Comparison of ENCODE assay signal across 22 cellular contexts in the genomic region with DNA sequence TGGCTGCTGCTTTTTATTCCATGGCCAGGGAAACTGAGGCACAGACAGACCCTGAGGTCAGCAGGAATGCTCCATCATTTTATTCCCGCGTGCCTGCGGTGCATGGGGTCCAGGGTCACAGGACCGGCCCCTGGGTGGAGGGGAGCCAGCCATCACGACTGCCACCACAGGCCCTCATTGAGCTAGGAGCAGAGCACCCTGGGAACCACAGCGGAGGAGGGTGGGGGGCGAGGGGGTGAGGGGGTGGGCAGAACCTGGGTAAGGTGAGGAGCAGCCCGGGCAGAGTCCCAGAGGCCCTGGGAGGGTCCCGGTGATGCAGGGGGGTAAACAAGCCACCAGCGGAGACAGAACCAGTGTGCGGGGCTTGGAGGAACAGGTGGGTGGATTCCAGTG. TPM values are rescaled to one million over a fixed set of nuclear protein-coding genes. Genes with fewer than 3 reads are reported as not detected.
DNase-seq lines count a peak whose midpoint lies in the region; ATAC-seq, FAIRE-seq and TF ChIP-seq lines count a peak whose summit lies in the region.
"Had no signal": no experiment of that assay in that cellular context is flagged by ENCODE, and none has a peak within 500 bp of the region (broad histone marks: within the 10 kb centered on the region; RNA-seq: fewer than 3 reads in every experiment).

No MANE protein-coding gene starts in this region.

- H3K4me3 Mint-ChIP-seq in activated naive CD4-positive, alpha-beta T cell treated with anti-CD3 and anti-CD28 coated beads for 36 hours: no peak overlapping the region
- H3K4me3 Mint-ChIP-seq: CD4-positive, alpha-beta T cell had no signal

- WGBS in K562 (ENCODE audit: insufficient coverage, low coverage, missing lambda C conversion rate): 39% methylated on average over 10 of the region's 11 CpGs

- TF ChIP-seq CTCF in HCT116 (IDR thresholded peaks at IDR 0.05 in 2 of 3, conservative IDR thresholded peaks at IDR 0.05 in 1 of 3; ENCODE audit: borderline replicate concordance in 1 of 3, insufficient read depth in 1 of 3, low read depth in 2 of 3, low read length in 2 of 3) (no peak), K562 (IDR thresholded peaks at IDR 0.05 in 2 of 3, conservative IDR thresholded peaks at IDR 0.05 in 1 of 3; ENCODE audit: insufficient read depth in 2 of 3, low read depth in 1 of 3, low read length in 3 of 3) (no peak), neutrophil (IDR thresholded peaks at IDR 0.05) (no peak)

- H3K36me3 ChIP-seq in HCT116 (ENCODE audit: control insufficient read depth in 1 of 2, insufficient read depth in 2 of 2, low read length in 2 of 2) (no peaks in the 10 kb centered on the region), K562 (ENCODE audit: control insufficient read depth, insufficient read depth, low read length) (no peaks in the 10 kb centered on the region), neutrophil (no peaks in the 10 kb centered on the region)
- H3K36me3 ChIP-seq: BLaER1, HAP-1 had no signal

- TF ChIP-seq RAD21 in HCT116 (IDR thresholded peaks at IDR 0.05; ENCODE audit: low read depth): no peak
- no peak for TF ChIP-seq RAD21 in K562 (CRISPR knock-in tag; conservative IDR thresholded peaks at IDR 0.05 in 1 of 2, IDR thresholded peaks at IDR 0.05 in 1 of 2)

- H3K9me2 ChIP-seq in HCT116 (ENCODE audit: insufficient read depth): no peaks in the 10 kb centered on the region

- H3K4me2 ChIP-seq in HCT116 (ENCODE audit: low read length) (no peak overlapping the region; the same call in 1 of the 2 replicates), K562 (ENCODE audit: insufficient read depth, low read length) (no peak overlapping the region)
- H3K4me2 ChIP-seq: BLaER1, KMS-11, PC-9 had no signal

- H3K27ac Mint-ChIP-seq in activated naive CD4-positive, alpha-beta T cell treated with anti-CD3 and anti-CD28 coated beads for 36 hours: no peak overlapping the region
- H3K27ac Mint-ChIP-seq: CD4-positive, alpha-beta T cell had no signal

- RAD21 ChIA-PET in HCT116 (lab: Charles Lee; ENCODE audit: low non-redundant PET in 1 of 2, low total read pairs in 2 of 2, uncharacterized antibody in 2 of 2, unreplicated experiment in 2 of 2): interaction anchor here in 1 of 2 experiments (0.5 kb wide), 1 partner anchor 131 kb away, joined by 3 read pairs; no protein-coding TSS in a partner anchor

- H3K27me3 ChIP-seq in HCT116 (ENCODE audit: insufficient read depth, low read length) (no peaks in the 10 kb centered on the region), K562 (ENCODE audit: control insufficient read depth in 2 of 2, insufficient read depth in 2 of 2, low read length in 2 of 2) (no peaks in the 10 kb centered on the region), neutrophil (peaks cover 66% of the 10 kb centered on the region)

- ATAC-seq in HCT116: peak; percentile 16; the same call in 1 of the 2 replicates
- no peak for ATAC-seq in K562

- no peaks in the 10 kb centered on the region for H3K9me1 ChIP-seq in K562 (ENCODE audit: control insufficient read depth, insufficient read depth, low read length)

- H3K36me3 Mint-ChIP-seq in activated naive CD4-positive, alpha-beta T cell treated with anti-CD3 and anti-CD28 coated beads for 36 hours (ENCODE audit: low read depth): no peaks in the 10 kb centered on the region

- no peaks in the 10 kb centered on the region for H4K20me1 ChIP-seq in HCT116 (ENCODE audit: insufficient read depth)
- H4K20me1 ChIP-seq in K562 (replicated peaks; ENCODE audit: control insufficient read depth, insufficient read depth, low read length): no peaks in the 10 kb centered on the region
- H4K20me1 ChIP-seq: BLaER1 had no signal

- intact Hi-C loops in HCT116 (cut with micrococcal nuclease) (no loop called here), K562 (cut with micrococcal nuclease) (no loop called here)
- intact Hi-C loops in activated naive CD4-positive, alpha-beta T cell treated with anti-CD3 and anti-CD28 coated beads for 36 hours (cut with micrococcal nuclease): no loop called here

- POLR2A ChIA-PET in HCT116 (lab: Charles Lee): interaction anchor here (0.7 to 1.1 kb wide), 2 partner anchors 11 to 16 kb away, joined by 3 read pairs; no protein-coding TSS in a partner anchor
- POLR2A ChIA-PET in K562 (lab: Yijun Ruan, JAX): interaction anchor here (0.5 to 1.8 kb wide), 4 partner anchors 11 to 205 kb away, joined by 3 to 6 read pairs (median 4); no protein-coding TSS in a partner anchor

- peaks cover 10% of the 10 kb centered on the region for H3K4me1 Mint-ChIP-seq in activated naive CD4-positive, alpha-beta T cell treated with anti-CD3 and anti-CD28 coated beads for 36 hours (ENCODE audit: low read depth)

- no peak overlapping the region for H3K9ac ChIP-seq in HCT116 (ENCODE audit: low read length)
- H3K9ac ChIP-seq in K562 (ENCODE audit: insufficient read depth in 1 of 2, low read depth in 2 of 2, low read length in 2 of 2): no peak overlapping the region
- H3K9ac ChIP-seq: BLaER1, KMS-11 had no signal

- DNase-seq in activated effector memory CD4-positive, alpha-beta T cell treated with anti-CD3 and anti-CD28 coated beads, Interleukin-2, amount 50 U/mL, for 16 hours: peak; percentile 54
- no peak for DNase-seq in activated effector memory CD4-positive, alpha-beta T cell treated with Interleukin-2 at 50 U/mL for 16 hours
- DNase-seq in HCT116 (ENCODE audit: low read depth, low spot score) (no peak), K562 (ENCODE audit: extremely low read depth in 1 of 4, low spot score in 3 of 4) (no peak), cortex of kidney (lab: John Stamatoyannopoulos, UW) (no peak), SKM-1 treated with dmso at 0.1 percent for 144 hours (lab: John Stamatoyannopoulos, UW; ENCODE audit: unreplicated experiment) (no peak)
- no peak for DNase-seq in activated naive CD4-positive, alpha-beta T cell treated with anti-CD3 and anti-CD28 coated beads for 36 hours
- DNase-seq: MM.1S, NCI-H2029, RPMI8226 had no signal

- no peak for TF ChIP-seq POLR2A in HCT116 (IDR thresholded peaks at IDR 0.05; ENCODE audit: borderline replicate concordance, extremely low read depth, insufficient read depth, insufficient read length)
- no peak for TF ChIP-seq POLR2A in K562 (conservative IDR thresholded peaks at IDR 0.05)

- H3K9me3 ChIP-seq in HCT116 (ENCODE audit: control insufficient read depth in 1 of 2, insufficient read depth in 1 of 2, low read depth in 1 of 2, low read length in 2 of 2) (no peaks in the 10 kb centered on the region; a peak in 1 of 4 replicates), K562 (replicated peaks; ENCODE audit: control insufficient read depth, insufficient read depth, low read depth, low read length) (no peaks in the 10 kb centered on the region), neutrophil (no peaks in the 10 kb centered on the region)
- H3K9me3 ChIP-seq: HAP-1 had no signal

- in situ Hi-C loops in K562 (cut with MboI): no loop called here

- peaks cover 20% of the 10 kb centered on the region for H3K27me3 Mint-ChIP-seq in activated naive CD4-positive, alpha-beta T cell treated with anti-CD3 and anti-CD28 coated beads for 36 hours (ENCODE audit: low read depth)

- H3K27ac ChIP-seq in HCT116 (ENCODE audit: low read depth, low read length) (peak overlapping the region; percentile 13; the same call in 1 of the 2 replicates), K562 (ENCODE audit: extremely low read depth, low read depth, low read length) (no peak overlapping the region), neutrophil (peak overlapping the region; percentile 2)
- H3K27ac ChIP-seq: 22Rv1, BLaER1, HL-60, KMS-11, PC-9 had no signal

- H3K9me3 Mint-ChIP-seq in activated naive CD4-positive, alpha-beta T cell treated with anti-CD3 and anti-CD28 coated beads for 36 hours: peaks cover 1% of the 10 kb centered on the region
- H3K9me3 Mint-ChIP-seq: CD4-positive, alpha-beta T cell had no signal

- H2AFZ ChIP-seq in HCT116 (ENCODE audit: low read depth, low read length, poor library complexity, severe bottlenecking) (no peak overlapping the region), K562 (ENCODE audit: low read depth, low read length) (no peak overlapping the region)
- H2AFZ ChIP-seq: PC-9 had no signal

- CTCF ChIA-PET in HCT116 (lab: Charles Lee): interaction anchor here (2.2 to 2.6 kb wide), 2 partner anchors 12 to 16 kb away, joined by 11 to 29 read pairs; partner anchors contain the start of gene TPGS1
- CTCF ChIA-PET in K562 (lab: Yijun Ruan, JAX; ENCODE audit: low intra/inter-chr PET ratio): no interaction called here
- CTCF ChIA-PET in activated naive CD4-positive, alpha-beta T cell treated with anti-CD3 and anti-CD28 coated beads for 36 hours (lab: Charles Lee): interaction anchor here (0.5 to 1.3 kb wide), 5 partner anchors 9 to 158 kb away, joined by 3 to 10 read pairs (median 3); partner anchors contain the start of gene TPGS1

- no peak for FAIRE-seq in K562 (lab: Jason Lieb, UNC)
- FAIRE-seq: D721Med, GM18507 had no signal

- no peak for TF ChIP-seq EP300 in K562 (IDR thresholded peaks at IDR 0.05; ENCODE audit: low read length)

- H3K4me3 ChIP-seq in HCT116 (replicated peaks in 1 of 2; ENCODE audit: low read depth in 1 of 2, low read length in 2 of 2): no peak overlapping the region
- H3K4me3 ChIP-seq in K562: no peak overlapping the region
- no peak overlapping the region for H3K4me3 ChIP-seq in neutrophil (ENCODE audit: low read depth in 1 of 2, low read length in 1 of 2)
- H3K4me3 ChIP-seq: BLaER1, HAP-1, PC-9 had no signal

- H3K79me2 ChIP-seq in HCT116 (ENCODE audit: insufficient read depth, low read length) (no peaks in the 10 kb centered on the region), K562 (ENCODE audit: control insufficient read depth, insufficient read depth, low read length) (no peaks in the 10 kb centered on the region)

- H3K4me1 ChIP-seq in HCT116 (ENCODE audit: control insufficient read depth in 1 of 2, insufficient read depth in 2 of 2, low read length in 2 of 2) (peaks cover 2 to 10% of the 10 kb centered on the region in 2 experiments; a peak in 3 of 4 replicates), K562 (replicated peaks in 1 of 2; ENCODE audit: control insufficient read depth in 2 of 2, insufficient read depth in 2 of 2, low read length in 2 of 2) (peaks cover 0 to 60% of the 10 kb centered on the region in 2 experiments; a peak in 3 of 5 replicates), neutrophil (ENCODE audit: control insufficient read depth in 1 of 2, insufficient read depth in 1 of 2, low read depth in 1 of 2, low read length in 1 of 2) (peaks cover 13 to 37% of the 10 kb centered on the region in 2 experiments)

- BruUV-seq in HCT116 (replicated peaks; lab: Mats Ljungman, UMichigan) (no TSS peak), K562 (replicated peaks; lab: Mats Ljungman, UMichigan) (no TSS peak)

RNA-seq across cellular contexts. Expression of gene MADCAM1, which starts 1.2 kb away (rescaled TPM):
- 0.57 TPM for total RNA-seq in HCT116 (2021; ENCODE audit: unreplicated experiment)
- polyA plus RNA-seq in HCT116 (2012): 0.16 and 0.31 TPM in 2 replicates
- not detected in 2 replicates for total RNA-seq in K562 (2011; cell fraction: chromatin; rRNA removed; ENCODE audit: low replicate concordance)
- 0.79 and 1.0 TPM in 2 replicates for total RNA-seq in K562 (2011; cell fraction: nucleolus; rRNA removed)
- total RNA-seq in K562 (2011; cell fraction: nucleoplasm; rRNA removed): not detected in 2 replicates
- 0.09 and 0.20 TPM in 2 replicates for total RNA-seq in K562 (2014; rRNA removed)
- total RNA-seq in K562 (2014; rRNA removed; fragmentation: Illumina TruSeq; extraction: Trizol): not detected in 2 replicates
- total RNA-seq in K562 (2015; rRNA removed; fragmentation: Illumina TruSeq; extraction: Trizol): not detected in 2 replicates
- total RNA-seq in K562 (2021): 0.09 TPM in 1 of 2 replicates, not detected in the other
- 0.05 TPM in 1 of 2 replicates, not detected in the other for polyA plus RNA-seq in K562 (2011; rRNA removed)
- polyA plus RNA-seq in K562 (2011; cell fraction: cytosol; rRNA removed): 0.12 TPM in 1 of 2 replicates, not detected in the other
- 0.18 and 0.40 TPM in 2 replicates for polyA plus RNA-seq in K562 (2011; cell fraction: nucleus; rRNA removed)
- polyA plus RNA-seq in K562 (2012): 0.27 and 0.82 TPM in 2 replicates
- not detected in 2 replicates for polyA plus RNA-seq in K562 (2014; fragmentation: Illumina TruSeq; extraction: Trizol)
- polyA plus RNA-seq in K562 (2014; fragmentation: Nextera tagmentation; extraction: Ambion mirVana): not detected
- 0.12 and 0.36 TPM in 2 replicates for polyA plus RNA-seq in K562 (2014; rRNA removed)
- not detected in 2 replicates for polyA minus RNA-seq in K562 (2011; rRNA and poly(A)+ RNA removed)
- not detected in 2 replicates for polyA minus RNA-seq in K562 (2011; cell fraction: cytosol; rRNA and poly(A)+ RNA removed)
- 0.22 TPM in 1 of 2 replicates, not detected in the other for polyA minus RNA-seq in K562 (2011; cell fraction: nucleus; rRNA and poly(A)+ RNA removed)
- under 1 TPM; 0.24 to 0.37 TPM for total RNA-seq in activated naive CD4-positive, alpha-beta T cell treated with anti-CD3 and anti-CD28 coated beads for 36 hours
- total RNA-seq: NCI-H460, SK-MEL-5 had no signal

RNA-seq across cellular contexts. Expression of gene TPGS1, which starts 12.3 kb away (rescaled TPM):
- total RNA-seq in HCT116 (2021; ENCODE audit: unreplicated experiment): 19.1 TPM
- polyA plus RNA-seq in HCT116 (2012): 8.6 and 8.8 TPM in 2 replicates
- total RNA-seq in K562 (2011; cell fraction: chromatin; rRNA removed; ENCODE audit: low replicate concordance): 7.0 and 14.9 TPM in 2 replicates
- 10.1 and 11.5 TPM in 2 replicates for total RNA-seq in K562 (2011; cell fraction: nucleolus; rRNA removed)
- total RNA-seq in K562 (2011; cell fraction: nucleoplasm; rRNA removed): 5.3 and 6.3 TPM in 2 replicates
- 22.6 and 31.6 TPM in 2 replicates for total RNA-seq in K562 (2014; rRNA removed)
- 0.32 and 0.47 TPM in 2 replicates for total RNA-seq in K562 (2014; rRNA removed; fragmentation: Illumina TruSeq; extraction: Trizol)
- total RNA-seq in K562 (2015; rRNA removed; fragmentation: Illumina TruSeq; extraction: Trizol): 1.2 and 2.3 TPM in 2 replicates
- 13.0 and 15.5 TPM in 2 replicates for total RNA-seq in K562 (2021)
- polyA plus RNA-seq in K562 (2011; rRNA removed): 0.93 and 1.2 TPM in 2 replicates
- 1.9 and 24.8 TPM in 2 replicates for polyA plus RNA-seq in K562 (2011; cell fraction: cytosol; rRNA removed)
- polyA plus RNA-seq in K562 (2011; cell fraction: nucleus; rRNA removed): 1.8 and 3.9 TPM in 2 replicates
- polyA plus RNA-seq in K562 (2012): 5.5 and 10.3 TPM in 2 replicates
- polyA plus RNA-seq in K562 (2014; fragmentation: Illumina TruSeq; extraction: Trizol): 0.30 and 0.33 TPM in 2 replicates
- not detected for polyA plus RNA-seq in K562 (2014; fragmentation: Nextera tagmentation; extraction: Ambion mirVana)
- 12.2 and 15.0 TPM in 2 replicates for polyA plus RNA-seq in K562 (2014; rRNA removed)
- polyA minus RNA-seq in K562 (2011; rRNA and poly(A)+ RNA removed): 0.74 and 0.78 TPM in 2 replicates
- 1.6 and 5.0 TPM in 2 replicates for polyA minus RNA-seq in K562 (2011; cell fraction: cytosol; rRNA and poly(A)+ RNA removed)
- polyA minus RNA-seq in K562 (2011; cell fraction: nucleus; rRNA and poly(A)+ RNA removed): 3.2 and 3.8 TPM in 2 replicates
- total RNA-seq in activated naive CD4-positive, alpha-beta T cell treated with anti-CD3 and anti-CD28 coated beads for 36 hours: 1 to 10 TPM; 4.2 to 5.1 TPM

RNA-seq across cellular contexts. Expression of gene SHC2, which starts 34.2 kb away (rescaled TPM):
- 2.5 TPM for total RNA-seq in HCT116 (2021; ENCODE audit: unreplicated experiment)
- polyA plus RNA-seq in HCT116 (2012): 4.0 and 4.5 TPM in 2 replicates
- 0.86 and 2.4 TPM in 2 replicates for total RNA-seq in K562 (2011; cell fraction: chromatin; rRNA removed; ENCODE audit: low replicate concordance)
- total RNA-seq in K562 (2011; cell fraction: nucleolus; rRNA removed): 1.1 and 1.3 TPM in 2 replicates
- total RNA-seq in K562 (2011; cell fraction: nucleoplasm; rRNA removed): 0.88 and 1.6 TPM in 2 replicates
- 0.14 TPM in 1 of 2 replicates, not detected in the other for total RNA-seq in K562 (2014; rRNA removed)
- total RNA-seq in K562 (2014; rRNA removed; fragmentation: Illumina TruSeq; extraction: Trizol): not detected in 2 replicates
- not detected in 2 replicates for total RNA-seq in K562 (2015; rRNA removed; fragmentation: Illumina TruSeq; extraction: Trizol)
- total RNA-seq in K562 (2021): 0.16 and 0.20 TPM in 2 replicates
- 0.36 and 1.3 TPM in 2 replicates for polyA plus RNA-seq in K562 (2011; rRNA removed)
- polyA plus RNA-seq in K562 (2011; cell fraction: cytosol; rRNA removed): 0.49 and 0.64 TPM in 2 replicates
- polyA plus RNA-seq in K562 (2011; cell fraction: nucleus; rRNA removed): 7.4 and 7.9 TPM in 2 replicates
- 0.16 and 2.0 TPM in 2 replicates for polyA plus RNA-seq in K562 (2012)
- not detected in 2 replicates for polyA plus RNA-seq in K562 (2014; fragmentation: Illumina TruSeq; extraction: Trizol)
- polyA plus RNA-seq in K562 (2014; fragmentation: Nextera tagmentation; extraction: Ambion mirVana): not detected
- 0.15 TPM in 1 of 2 replicates, not detected in the other for polyA plus RNA-seq in K562 (2014; rRNA removed)
- 0.36 and 0.53 TPM in 2 replicates for polyA minus RNA-seq in K562 (2011; rRNA and poly(A)+ RNA removed)
- 0.55 and 0.76 TPM in 2 replicates for polyA minus RNA-seq in K562 (2011; cell fraction: cytosol; rRNA and poly(A)+ RNA removed)
- 0.89 and 0.94 TPM in 2 replicates for polyA minus RNA-seq in K562 (2011; cell fraction: nucleus; rRNA and poly(A)+ RNA removed)
- total RNA-seq in activated naive CD4-positive, alpha-beta T cell treated with anti-CD3 and anti-CD28 coated beads for 36 hours: not detected

RNA-seq across cellular contexts. Expression of gene CDC34, which starts 36.5 kb away (rescaled TPM):
- total RNA-seq in HCT116 (2021; ENCODE audit: unreplicated experiment) (87.4 TPM), K562 (2014; rRNA removed) (203 and 207 TPM in 2 replicates), K562 (2014; rRNA removed; fragmentation: Illumina TruSeq; extraction: Trizol) (33.0 and 36.2 TPM in 2 replicates), K562 (2015; rRNA removed; fragmentation: Illumina TruSeq; extraction: Trizol) (65.5 and 75.7 TPM in 2 replicates), K562 (2021) (125 and 130 TPM in 2 replicates)
- 89.3 and 95.6 TPM in 2 replicates for polyA plus RNA-seq in HCT116 (2012)
- 34.1 and 85.3 TPM in 2 replicates for total RNA-seq in K562 (2011; cell fraction: chromatin; rRNA removed; ENCODE audit: low replicate concordance)
- 68.2 and 70.5 TPM in 2 replicates for total RNA-seq in K562 (2011; cell fraction: nucleolus; rRNA removed)
- total RNA-seq in K562 (2011; cell fraction: nucleoplasm; rRNA removed): 40.9 and 50.4 TPM in 2 replicates
- polyA plus RNA-seq in K562 (2011; rRNA removed) (82.7 and 103 TPM in 2 replicates), K562 (2014; fragmentation: Illumina TruSeq; extraction: Trizol) (55.7 and 88.4 TPM in 2 replicates), K562 (2014; fragmentation: Nextera tagmentation; extraction: Ambion mirVana) (1 to 10 TPM in 1 of 2 experiments, under 1 TPM in 1; 0.80 to 1.0 TPM), K562 (2014; rRNA removed) (125 and 142 TPM in 2 replicates)
- polyA plus RNA-seq in K562 (2011; cell fraction: cytosol; rRNA removed): 89.6 and 173 TPM in 2 replicates
- polyA plus RNA-seq in K562 (2011; cell fraction: nucleus; rRNA removed): 83.8 and 124 TPM in 2 replicates
- 72.7 and 83.2 TPM in 2 replicates for polyA plus RNA-seq in K562 (2012)
- polyA minus RNA-seq in K562 (2011; rRNA and poly(A)+ RNA removed): 16.2 and 28.5 TPM in 2 replicates
- 36.4 and 44.9 TPM in 2 replicates for polyA minus RNA-seq in K562 (2011; cell fraction: cytosol; rRNA and poly(A)+ RNA removed)
- polyA minus RNA-seq in K562 (2011; cell fraction: nucleus; rRNA and poly(A)+ RNA removed): 18.4 and 20.5 TPM in 2 replicates
- total RNA-seq in activated naive CD4-positive, alpha-beta T cell treated with anti-CD3 and anti-CD28 coated beads for 36 hours: 10 to 100 TPM; 42.1 to 42.5 TPM

RNA-seq across cellular contexts. Expression of gene GZMM, which starts 48.8 kb away (rescaled TPM):
- 0.59 TPM for total RNA-seq in HCT116 (2021; ENCODE audit: unreplicated experiment)
- 0.53 and 0.67 TPM in 2 replicates for polyA plus RNA-seq in HCT116 (2012)
- total RNA-seq in K562 (2011; cell fraction: chromatin; rRNA removed; ENCODE audit: low replicate concordance): 0.49 and 1.6 TPM in 2 replicates
- total RNA-seq in K562 (2011; cell fraction: nucleolus; rRNA removed): 4.0 and 4.5 TPM in 2 replicates
- total RNA-seq in K562 (2011; cell fraction: nucleoplasm; rRNA removed): 1.4 and 1.9 TPM in 2 replicates
- total RNA-seq in K562 (2014; rRNA removed): 2.3 and 2.6 TPM in 2 replicates
- not detected in 2 replicates for total RNA-seq in K562 (2014; rRNA removed; fragmentation: Illumina TruSeq; extraction: Trizol)
- 0.62 and 1.1 TPM in 2 replicates for total RNA-seq in K562 (2015; rRNA removed; fragmentation: Illumina TruSeq; extraction: Trizol)
- total RNA-seq in K562 (2021): 0.72 and 1.8 TPM in 2 replicates
- polyA plus RNA-seq in K562 (2011; rRNA removed): 0.70 and 0.97 TPM in 2 replicates
- 1.9 and 5.9 TPM in 2 replicates for polyA plus RNA-seq in K562 (2011; cell fraction: cytosol; rRNA removed)
- polyA plus RNA-seq in K562 (2011; cell fraction: nucleus; rRNA removed): 0.87 and 1.8 TPM in 2 replicates
- polyA plus RNA-seq in K562 (2012): 1.7 and 3.5 TPM in 2 replicates
- polyA plus RNA-seq in K562 (2014; fragmentation: Illumina TruSeq; extraction: Trizol): 0.61 TPM in 1 of 2 replicates, not detected in the other
- under 1 TPM; 0.08 to 0.27 TPM for polyA plus RNA-seq in K562 (2014; fragmentation: Nextera tagmentation; extraction: Ambion mirVana)
- 1.8 and 2.2 TPM in 2 replicates for polyA plus RNA-seq in K562 (2014; rRNA removed)
- not detected in 2 replicates for polyA minus RNA-seq in K562 (2011; rRNA and poly(A)+ RNA removed)
- polyA minus RNA-seq in K562 (2011; cell fraction: cytosol; rRNA and poly(A)+ RNA removed): 2.5 TPM in 1 of 2 replicates, not detected in the other
- polyA minus RNA-seq in K562 (2011; cell fraction: nucleus; rRNA and poly(A)+ RNA removed): not detected in 2 replicates
- 10 to 100 TPM; 20.7 TPM for total RNA-seq in activated naive CD4-positive, alpha-beta T cell treated with anti-CD3 and anti-CD28 coated beads for 36 hours
- total RNA-seq: NCI-H460 had no signal
